Comparison of ENCODE assay signal across 8 cellular contexts in genomic region chr20:19889011-19889953, GRCh38.
DNase-seq lines count a peak whose midpoint lies in the region; ATAC-seq and TF ChIP-seq lines count a peak whose summit lies in the region.

No MANE protein-coding gene starts in this region.

- CTCF ChIA-PET in CD8-positive, alpha-beta T cell (lab: Charles Lee): interaction anchor here (0.6 kb wide), 1 partner anchor 691 kb away, joined by 3 read pairs; no protein-coding TSS in a partner anchor

- H3K4me3 Mint-ChIP-seq in activated T-cell treated with anti-CD3 and anti-CD28 coated beads, Interleukin-2, amount 50 U/mL, for 24 hours: no peak overlapping the region
- H3K4me3 Mint-ChIP-seq in CD8-positive, alpha-beta T cell: no peak overlapping the region

- peaks cover 46% of the 10 kb centered on the region for H3K27me3 Mint-ChIP-seq in activated T-cell treated with anti-CD3 and anti-CD28 coated beads, Interleukin-2, amount 50 U/mL, for 24 hours
- peaks cover 16% of the 10 kb centered on the region for H3K27me3 Mint-ChIP-seq in CD8-positive, alpha-beta T cell (ENCODE audit: low read depth)

- H3K9me3 ChIP-seq in right cardiac atrium (ENCODE audit: control insufficient read depth, low read length) (no peaks in the 10 kb centered on the region), gastrocnemius medialis (no peaks in the 10 kb centered on the region)
- H3K9me3 ChIP-seq in CD8-positive, alpha-beta T cell (ENCODE audit: low read length): no peaks in the 10 kb centered on the region

- WGBS in right cardiac atrium: 22% methylated on average over 21 of the region's 21 CpGs

- H3K36me3 ChIP-seq in gastrocnemius medialis: no peaks in the 10 kb centered on the region
- no peaks in the 10 kb centered on the region for H3K36me3 ChIP-seq in CD8-positive, alpha-beta T cell (ENCODE audit: insufficient read depth, low read length)

- H3K4me1 Mint-ChIP-seq in activated T-cell treated with anti-CD3 and anti-CD28 coated beads, Interleukin-2, amount 50 U/mL, for 24 hours (ENCODE audit: low read depth): no peaks in the 10 kb centered on the region
- no peaks in the 10 kb centered on the region for H3K4me1 Mint-ChIP-seq in CD8-positive, alpha-beta T cell (ENCODE audit: low read depth)

- H3K27me3 ChIP-seq in right cardiac atrium (ENCODE audit: control insufficient read depth, insufficient read depth) (no peaks in the 10 kb centered on the region), gastrocnemius medialis (no peaks in the 10 kb centered on the region)
- no peaks in the 10 kb centered on the region for H3K27me3 ChIP-seq in CD8-positive, alpha-beta T cell (ENCODE audit: insufficient read depth, low read length)

- peak overlapping the region; percentile 96 for H3K27ac ChIP-seq in right cardiac atrium (ENCODE audit: low read length)
- H3K27ac ChIP-seq in gastrocnemius medialis: peak overlapping the region; percentile 67 to 80 (median 77)
- H3K27ac ChIP-seq in CD8-positive, alpha-beta T cell (ENCODE audit: low read depth, low read length): no peak overlapping the region

- no peaks in the 10 kb centered on the region for H3K9me3 Mint-ChIP-seq in activated T-cell treated with anti-CD3 and anti-CD28 coated beads, Interleukin-2, amount 50 U/mL, for 24 hours
- no peaks in the 10 kb centered on the region for H3K9me3 Mint-ChIP-seq in CD8-positive, alpha-beta T cell

- intact Hi-C loops in right cardiac atrium (cut with DNase I) (loop anchor here in 3 of 4 donors (5.0 to 10.0 kb wide), 3 partner anchors 72 to 104 kb away; no protein-coding TSS in a partner anchor), gastrocnemius medialis (cut with DNase I; ENCODE audit: low total_unique reads) (loop anchor here (5.0 kb wide), 5 partner anchors 48 to 197 kb away; no protein-coding TSS in a partner anchor)
- intact Hi-C loops in CD8-positive, alpha-beta T cell (cut with DNase I, micrococcal nuclease): no loop called here

- H3K4me1 ChIP-seq in right cardiac atrium (ENCODE audit: control insufficient read depth, insufficient read depth, low read length) (peaks cover 23% of the 10 kb centered on the region), gastrocnemius medialis (peaks cover 50 to 64% of the 10 kb centered on the region in 2 donors)
- no peaks in the 10 kb centered on the region for H3K4me1 ChIP-seq in CD8-positive, alpha-beta T cell (ENCODE audit: insufficient read depth, low read length)

- H3K36me3 Mint-ChIP-seq in activated T-cell treated with anti-CD3 and anti-CD28 coated beads, Interleukin-2, amount 50 U/mL, for 24 hours (ENCODE audit: low read depth): no peaks in the 10 kb centered on the region
- no peaks in the 10 kb centered on the region for H3K36me3 Mint-ChIP-seq in CD8-positive, alpha-beta T cell

- in situ Hi-C loops in gastrocnemius medialis (cut with MboI; ENCODE audit: low sequenced_read_pairs in 4 of 4): loop anchor here in 2 of 4 donors (10.0 to 25.0 kb wide), 2 partner anchors 56 to 202 kb away; no protein-coding TSS in a partner anchor

- H3K4me3 ChIP-seq in right cardiac atrium (ENCODE audit: low read length) (peak overlapping the region; percentile 44), gastrocnemius medialis (peak overlapping the region; percentile 36 to 42 (median 39))
- no peak overlapping the region for H3K4me3 ChIP-seq in CD8-positive, alpha-beta T cell (ENCODE audit: low read depth, low read length)

- TF ChIP-seq POLR2A in gastrocnemius medialis (IDR thresholded peaks at IDR 0.05): no peak

- DNase-seq in ELR (ENCODE audit: low read depth) (peak; percentile 67), amygdala (lab: John Stamatoyannopoulos, UW) (peak in 35 of 56 donors; percentile 11 to 65 (median 42)), right cardiac atrium (peak; percentile 72 to 82 (median 82)), gastrocnemius medialis (peak in 1 of 2 donors; percentile 28)
- DNase-seq in activated T-cell treated with anti-CD3 and anti-CD28 coated beads, Interleukin-2, amount 50 U/mL, for 48 hours: no peak
- no peak for DNase-seq in activated T-cell treated with anti-CD3 and anti-CD28 coated beads, Interleukin-2, amount 50 U/mL, for 24 hours
- no peak for DNase-seq in CD8-positive, alpha-beta T cell

- H3K27ac Mint-ChIP-seq in activated T-cell treated with anti-CD3 and anti-CD28 coated beads, Interleukin-2, amount 50 U/mL, for 24 hours: no peak overlapping the region
- H3K27ac Mint-ChIP-seq in CD8-positive, alpha-beta T cell: no peak overlapping the region

- ATAC-seq in right cardiac atrium (peak; percentile 84 to 87), gastrocnemius medialis (peak; percentile 72 to 82), HG03108 (IDR thresholded peaks at IDR 0.05; ENCODE audit: unreplicated experiment) (no peak)
- ATAC-seq in CD8-positive, alpha-beta T cell: no peak

- no peak for TF ChIP-seq CTCF in gastrocnemius medialis (IDR thresholded peaks at IDR 0.05 in 4 of 5, conservative IDR thresholded peaks at IDR 0.05 in 1 of 5)
- TF ChIP-seq CTCF in CD8-positive, alpha-beta T cell (IDR thresholded peaks at IDR 0.05): no peak

- POLR2A ChIA-PET in CD8-positive, alpha-beta T cell (lab: Charles Lee): no interaction called here

Comparison
In these comparisons a context has a peak if more than half of its experiments do, and no peak if none do; other contexts are left out.
1. DNase-seq: peak in ELR (single experiment), amygdala (35 of 56) and right cardiac atrium (3 of 3); none in activated T-cell treated with anti-CD3 and anti-CD28 coated beads, Interleukin-2, amount 50 U/mL, for 48 hours (0 of 2), activated T-cell treated with anti-CD3 and anti-CD28 coated beads, Interleukin-2, amount 50 U/mL, for 24 hours (single experiment) and CD8-positive, alpha-beta T cell (0 of 7).
2. ATAC-seq: peak in right cardiac atrium (2 of 2) and gastrocnemius medialis (2 of 2); none in CD8-positive, alpha-beta T cell (single experiment) and HG03108 (single experiment).
3. intact Hi-C loops: an anchor here in right cardiac atrium (5.0 to 10.0 kb wide) and gastrocnemius medialis (5.0 kb wide); none called in CD8-positive, alpha-beta T cell.